In genomic region chr16:67661864-67662652, GRCh38 we compare ENCODE assay signal across 16 cellular contexts. TPM values are rescaled to one million over a fixed set of nuclear protein-coding genes. Genes with fewer than 3 reads are reported as not detected.
DNase-seq lines count a peak whose midpoint lies in the region; ATAC-seq, FAIRE-seq and TF ChIP-seq lines count a peak whose summit lies in the region.
"Had no signal": no experiment of that assay in that cellular context is flagged by ENCODE, and none has a peak within 500 bp of the region (broad histone marks: within the 10 kb centered on the region; RNA-seq: fewer than 3 reads in every experiment).

No MANE protein-coding gene starts in this region.

- H3K4me3 Mint-ChIP-seq in activated CD4-positive, alpha-beta memory T cell treated with anti-CD3 and anti-CD28 coated beads, Interleukin-2, amount 10 ng/mL, durations not matched to agents 7 days and 5 days: peak overlapping the region; percentile 89

- no peaks in the 10 kb centered on the region for H3K9me3 ChIP-seq in HepG2 (ENCODE audit: low read length)
- H3K9me3 ChIP-seq in right lobe of liver: no peaks in the 10 kb centered on the region
- H3K9me3 ChIP-seq in iPS-18c (ENCODE audit: control insufficient read depth, insufficient read depth, low read length): no peaks in the 10 kb centered on the region
- H3K9me3 ChIP-seq in stomach smooth muscle (ENCODE audit: control insufficient read depth in 2 of 2, low read length in 2 of 2): no peaks in the 10 kb centered on the region
- H3K9me3 ChIP-seq: MG63, SJCRH30, uterus had no signal

- H3K4me2 ChIP-seq in HepG2 (ENCODE audit: low read depth, low read length): no peak overlapping the region

- no peak for FAIRE-seq in HepG2 (lab: Jason Lieb, UNC)

- H3K9me3 Mint-ChIP-seq in activated CD4-positive, alpha-beta memory T cell treated with anti-CD3 and anti-CD28 coated beads, Interleukin-2, amount 10 ng/mL, durations not matched to agents 7 days and 5 days: no peaks in the 10 kb centered on the region
- H3K9me3 Mint-ChIP-seq: CD14-positive monocyte had no signal

- POLR2A ChIA-PET in HepG2 (lab: Yijun Ruan, JAX): no interaction called here
- POLR2A ChIA-PET in activated CD4-positive, alpha-beta memory T cell treated with anti-CD3 and anti-CD28 coated beads, Interleukin-2, amount 10 ng/mL, durations not matched to agents 7 days and 5 days (lab: Charles Lee): interaction anchor here (0.9 to 6.6 kb wide), 3 partner anchors 16 to 114 kb away, joined by 3 to 109 read pairs (median 16); partner anchors contain the start of gene CARMIL2

- no peak for TF ChIP-seq EP300 in HepG2 (IDR thresholded peaks at IDR 0.05; ENCODE audit: low read depth in 2 of 2, low read length in 2 of 2)
- TF ChIP-seq EP300 in HepG2 (CRISPR knock-in tag; IDR thresholded peaks at IDR 0.05; ENCODE audit: borderline replicate concordance): no peak

- intact Hi-C loops in HepG2 (cut with micrococcal nuclease; ENCODE audit: unreplicated experiment): no loop called here
- intact Hi-C loops in right lobe of liver (cut with DNase I): no loop called here

- H3K36me3 Mint-ChIP-seq in activated CD4-positive, alpha-beta memory T cell treated with anti-CD3 and anti-CD28 coated beads, Interleukin-2, amount 10 ng/mL, durations not matched to agents 7 days and 5 days (ENCODE audit: low read depth): peaks cover 16% of the 10 kb centered on the region

- H3K36me3 ChIP-seq in HepG2 (replicated peaks in 1 of 2; ENCODE audit: control insufficient read depth in 1 of 2, insufficient read depth in 2 of 2, low read length in 2 of 2) (peaks cover 5 to 13% of the 10 kb centered on the region in 2 experiments; a peak in 4 of 5 replicates), right lobe of liver (no peaks in the 10 kb centered on the region), stomach smooth muscle (ENCODE audit: control insufficient read depth in 2 of 2, insufficient read depth in 2 of 2, low read length in 2 of 2) (peaks cover 8 to 20% of the 10 kb centered on the region in 2 donors)
- H3K36me3 ChIP-seq: MG63, SJCRH30, uterus had no signal

- no peak overlapping the region for H3K27ac Mint-ChIP-seq in activated CD4-positive, alpha-beta memory T cell treated with anti-CD3 and anti-CD28 coated beads, Interleukin-2, amount 10 ng/mL, durations not matched to agents 7 days and 5 days

- no peak overlapping the region for H2AFZ ChIP-seq in HepG2 (ENCODE audit: low read length)

- no peaks in the 10 kb centered on the region for H3K27me3 Mint-ChIP-seq in activated CD4-positive, alpha-beta memory T cell treated with anti-CD3 and anti-CD28 coated beads, Interleukin-2, amount 10 ng/mL, durations not matched to agents 7 days and 5 days

- 0 out of 2 replicates have a peak, but pooled peaks cover 3% of the 10 kb centered on the region for H4K20me1 ChIP-seq in HepG2 (ENCODE audit: insufficient read depth, low read length)

- H3K4me3 ChIP-seq in HepG2 (replicated peaks in 1 of 3; ENCODE audit: insufficient read depth in 1 of 3, low read depth in 2 of 3, low read length in 3 of 3) (no peak overlapping the region), right lobe of liver (no peak overlapping the region), iPS-18c (ENCODE audit: insufficient read depth, low read depth, low read length) (peak overlapping the region; percentile 68), stomach smooth muscle (ENCODE audit: low read length in 2 of 2) (peak overlapping the region; percentile 37 to 96)
- H3K4me3 ChIP-seq: MG63 had no signal

- H3K4me1 Mint-ChIP-seq in activated CD4-positive, alpha-beta memory T cell treated with anti-CD3 and anti-CD28 coated beads, Interleukin-2, amount 10 ng/mL, durations not matched to agents 7 days and 5 days: peaks cover 42% of the 10 kb centered on the region

- no peaks in the 10 kb centered on the region; a peak in 1 of 5 replicates for H3K27me3 ChIP-seq in HepG2 (ENCODE audit: control insufficient read depth in 1 of 2, insufficient read depth in 2 of 2, low read length in 2 of 2)
- no peaks in the 10 kb centered on the region for H3K27me3 ChIP-seq in right lobe of liver
- no peaks in the 10 kb centered on the region for H3K27me3 ChIP-seq in stomach smooth muscle (ENCODE audit: control insufficient read depth in 1 of 2, insufficient read depth in 2 of 2, low read length in 2 of 2)
- H3K27me3 ChIP-seq: MG63, SJCRH30, uterus had no signal

- TF ChIP-seq POLR2A in HepG2 (IDR thresholded peaks at IDR 0.05; ENCODE audit: insufficient read depth in 1 of 2, low read depth in 2 of 2, low read length in 2 of 2) (no peak), right lobe of liver (IDR thresholded peaks at IDR 0.05) (no peak)

- in situ Hi-C loops in HepG2 (cut with HindIII; ENCODE audit: extremely low pct_ligation_motif_present, low pct_unique_long_range_greater_than_20kb): loop anchor here (10.0 kb wide), 1 partner anchor 273 kb away; the partner anchor contains the start of genes CTRL and PSMB10

- no peak for TF ChIP-seq CTCF in HepG2 (CRISPR knock-in tag; IDR thresholded peaks at IDR 0.05)
- no peak for TF ChIP-seq CTCF in right lobe of liver (IDR thresholded peaks at IDR 0.05)

- no peak overlapping the region for H3K27ac ChIP-seq in HepG2 (ENCODE audit: extremely low read length, insufficient read depth, low read length)
- no peak overlapping the region for H3K27ac ChIP-seq in right lobe of liver
- H3K27ac ChIP-seq in stomach smooth muscle (ENCODE audit: low read length): peak overlapping the region; percentile 83
- H3K27ac ChIP-seq: SJCRH30 had no signal

- no peak for TF ChIP-seq RAD21 in HepG2 (CRISPR knock-in tag; IDR thresholded peaks at IDR 0.05)

- H3K4me1 ChIP-seq in HepG2 (ENCODE audit: insufficient read depth, low read length): peaks cover 25% of the 10 kb centered on the region
- H3K4me1 ChIP-seq in right lobe of liver: peaks cover 0 to 20% (median 6%) of the 10 kb centered on the region in 4 donors
- peaks cover 42% of the 10 kb centered on the region for H3K4me1 ChIP-seq in stomach smooth muscle (ENCODE audit: control insufficient read depth, insufficient read depth, low read length)
- H3K4me1 ChIP-seq: SJCRH30 had no signal

- 97% methylated on average over 29 of the region's 34 CpGs for WGBS in HepG2 (ENCODE audit: low lambda C conversion rate)
- 92% methylated on average over 7 of the region's 34 CpGs for WGBS in right lobe of liver (ENCODE audit: insufficient coverage, low coverage, low lambda C conversion rate, missing lambda C conversion rate)

- H3K9ac ChIP-seq in HepG2 (ENCODE audit: insufficient read depth, low read depth, low read length): no peak overlapping the region
- peak overlapping the region in 1 of 2 donors; percentile 36 for H3K9ac ChIP-seq in stomach smooth muscle (ENCODE audit: low read length in 2 of 2)

- CTCF ChIA-PET in HepG2 (lab: Yijun Ruan, JAX; ENCODE audit: low intra/inter-chr PET ratio, low total read pairs): no interaction called here
- CTCF ChIA-PET in activated CD4-positive, alpha-beta memory T cell treated with anti-CD3 and anti-CD28 coated beads, Interleukin-2, amount 10 ng/mL, durations not matched to agents 7 days and 5 days (lab: Charles Lee): interaction anchor here (1.0 to 16.7 kb wide), 11 partner anchors 11 to 186 kb away, joined by 3 to 179 read pairs (median 6); partner anchors contain the start of genes ATP6V0D1, CARMIL2, CENPT and CTCF

- no TSS peak for BruUV-seq in HepG2 (replicated peaks; lab: Mats Ljungman, UMichigan)

- H3K79me2 ChIP-seq in HepG2 (ENCODE audit: insufficient read depth, low read length): peaks cover 11% of the 10 kb centered on the region

- DNase-seq in HepG2 (ENCODE audit: low spot score) (no peak), right lobe of liver (no peak), occipital lobe (lab: John Stamatoyannopoulos, UW) (no peak)
- DNase-seq in activated CD4-positive, alpha-beta memory T cell treated with anti-CD3 and anti-CD28 coated beads, Interleukin-2, amount 10 ng/mL, durations not matched to agents 7 days and 5 days: no peak
- DNase-seq: effector CD8-positive, alpha-beta T cell; mammary epithelial cell; MG63; NCI-H446 treated with DMSO at 0.1 percent for 48 hours; SJCRH30; uterus had no signal

- ATAC-seq in HepG2: no peak
- no peak for ATAC-seq in right lobe of liver
- no peak for ATAC-seq in GM19351 (IDR thresholded peaks at IDR 0.05; ENCODE audit: unreplicated experiment)
- ATAC-seq in HG03469 (IDR thresholded peaks at IDR 0.05; ENCODE audit: unreplicated experiment): no peak
- ATAC-seq: activated CD4-positive, CD25-positive, alpha-beta regulatory T cell treated with anti-CD3 and anti-CD28 coated beads, Interleukin-2, amount 50 U/mL, for 24 hours had no signal

RNA-seq across cellular contexts. Expression of gene PARD6A, which starts 1.3 kb away (rescaled TPM):
- total RNA-seq in HepG2 (2016; rRNA removed; fragmentation: Illumina TruSeq; extraction: Trizol) (3.0 and 4.3 TPM in 2 replicates), right lobe of liver (1 to 10 TPM; 1.3 to 4.8 (median 2.6) TPM), occipital lobe (8.3 TPM)
- total RNA-seq in HepG2 (2016; cell fraction: cytosol; rRNA removed; fragmentation: Illumina TruSeq; extraction: Trizol; ENCODE audit: low read depth): 22.8 and 24.1 TPM in 2 replicates
- total RNA-seq in HepG2 (2016; cell fraction: insoluble cytoplasmic fraction; rRNA removed; fragmentation: Illumina TruSeq; extraction: Trizol): 2.5 and 4.0 TPM in 2 replicates
- 18.3 and 19.1 TPM in 2 replicates for total RNA-seq in HepG2 (2016; cell fraction: membrane; rRNA removed; fragmentation: Illumina TruSeq; extraction: Trizol)
- 1.6 and 2.2 TPM in 2 replicates for total RNA-seq in HepG2 (2016; cell fraction: nucleus; rRNA removed; fragmentation: Illumina TruSeq; extraction: Trizol)
- polyA plus RNA-seq in HepG2 (2011; rRNA removed): 3.5 and 3.6 TPM in 2 replicates
- 4.3 and 6.9 TPM in 2 replicates for polyA plus RNA-seq in HepG2 (2011; cell fraction: cytosol; rRNA removed)
- polyA plus RNA-seq in HepG2 (2011; cell fraction: nucleus; rRNA removed): 2.8 and 3.0 TPM in 2 replicates
- polyA plus RNA-seq in HepG2 (2012): 1.3 and 2.2 TPM in 2 replicates
- polyA plus RNA-seq in HepG2 (2016; cell fraction: cytosol; fragmentation: Illumina TruSeq; extraction: Trizol; ENCODE audit: low read depth): 26.8 and 27.5 TPM in 2 replicates
- polyA plus RNA-seq in HepG2 (2016; cell fraction: insoluble cytoplasmic fraction; fragmentation: Illumina TruSeq; extraction: Trizol; ENCODE audit: low read depth): 2.2 and 3.0 TPM in 2 replicates
- 17.4 and 17.7 TPM in 2 replicates for polyA plus RNA-seq in HepG2 (2016; cell fraction: membrane; fragmentation: Illumina TruSeq; extraction: Trizol; ENCODE audit: low read depth)
- 1.5 and 2.9 TPM in 2 replicates for polyA plus RNA-seq in HepG2 (2016; cell fraction: nucleus; fragmentation: Illumina TruSeq; extraction: Trizol; ENCODE audit: insufficient read depth, low read depth)
- 2.8 and 3.8 TPM in 2 replicates for polyA minus RNA-seq in HepG2 (2011; rRNA and poly(A)+ RNA removed; ENCODE audit: low replicate concordance)
- polyA minus RNA-seq in HepG2 (2011; cell fraction: cytosol; rRNA and poly(A)+ RNA removed): 0.79 and 2.1 TPM in 2 replicates
- polyA minus RNA-seq in HepG2 (2011; cell fraction: nucleus; rRNA and poly(A)+ RNA removed): 0.50 and 0.77 TPM in 2 replicates
- total RNA-seq in activated CD4-positive, alpha-beta memory T cell treated with anti-CD3 and anti-CD28 coated beads, Interleukin-2, amount 10 ng/mL, durations not matched to agents 7 days and 5 days: 10 to 100 TPM; 12.2 to 14.0 TPM

RNA-seq across cellular contexts. Expression of gene ACD, which starts 2.0 kb away (rescaled TPM):
- total RNA-seq in HepG2 (2016; rRNA removed; fragmentation: Illumina TruSeq; extraction: Trizol) (26.1 and 32.6 TPM in 2 replicates), right lobe of liver (1 to 10 TPM; 4.0 to 8.2 (median 5.9) TPM), occipital lobe (17.6 TPM)
- total RNA-seq in HepG2 (2016; cell fraction: cytosol; rRNA removed; fragmentation: Illumina TruSeq; extraction: Trizol; ENCODE audit: low read depth): 11.9 and 12.4 TPM in 2 replicates
- 22.4 and 31.8 TPM in 2 replicates for total RNA-seq in HepG2 (2016; cell fraction: insoluble cytoplasmic fraction; rRNA removed; fragmentation: Illumina TruSeq; extraction: Trizol)
- total RNA-seq in HepG2 (2016; cell fraction: membrane; rRNA removed; fragmentation: Illumina TruSeq; extraction: Trizol): 20.9 and 24.1 TPM in 2 replicates
- total RNA-seq in HepG2 (2016; cell fraction: nucleus; rRNA removed; fragmentation: Illumina TruSeq; extraction: Trizol): 18.3 and 24.0 TPM in 2 replicates
- polyA plus RNA-seq in HepG2 (2011; rRNA removed): 37.1 and 38.3 TPM in 2 replicates
- 15.3 and 28.8 TPM in 2 replicates for polyA plus RNA-seq in HepG2 (2011; cell fraction: cytosol; rRNA removed)
- 82.8 and 84.5 TPM in 2 replicates for polyA plus RNA-seq in HepG2 (2011; cell fraction: nucleus; rRNA removed)
- polyA plus RNA-seq in HepG2 (2012): 28.9 and 29.0 TPM in 2 replicates
- 18.7 and 21.0 TPM in 2 replicates for polyA plus RNA-seq in HepG2 (2016; cell fraction: cytosol; fragmentation: Illumina TruSeq; extraction: Trizol; ENCODE audit: low read depth)
- polyA plus RNA-seq in HepG2 (2016; cell fraction: insoluble cytoplasmic fraction; fragmentation: Illumina TruSeq; extraction: Trizol; ENCODE audit: low read depth): 30.7 and 42.2 TPM in 2 replicates
- 29.3 and 29.6 TPM in 2 replicates for polyA plus RNA-seq in HepG2 (2016; cell fraction: membrane; fragmentation: Illumina TruSeq; extraction: Trizol; ENCODE audit: low read depth)
- 42.9 and 46.5 TPM in 2 replicates for polyA plus RNA-seq in HepG2 (2016; cell fraction: nucleus; fragmentation: Illumina TruSeq; extraction: Trizol; ENCODE audit: insufficient read depth, low read depth)
- 39.4 and 41.0 TPM in 2 replicates for polyA minus RNA-seq in HepG2 (2011; rRNA and poly(A)+ RNA removed; ENCODE audit: low replicate concordance)
- polyA minus RNA-seq in HepG2 (2011; cell fraction: cytosol; rRNA and poly(A)+ RNA removed): 18.9 and 21.7 TPM in 2 replicates
- polyA minus RNA-seq in HepG2 (2011; cell fraction: nucleus; rRNA and poly(A)+ RNA removed): 18.6 and 22.8 TPM in 2 replicates
- 10 to 100 TPM; 43.5 to 44.1 TPM for total RNA-seq in activated CD4-positive, alpha-beta memory T cell treated with anti-CD3 and anti-CD28 coated beads, Interleukin-2, amount 10 ng/mL, durations not matched to agents 7 days and 5 days

RNA-seq across cellular contexts. Expression of gene ENKD1, which starts 4.5 kb away (rescaled TPM):
- total RNA-seq in HepG2 (2016; rRNA removed; fragmentation: Illumina TruSeq; extraction: Trizol) (20.8 and 21.4 TPM in 2 replicates), right lobe of liver (1 to 10 TPM; 4.4 to 8.9 (median 7.3) TPM), occipital lobe (6.2 TPM)
- 10.8 and 12.4 TPM in 2 replicates for total RNA-seq in HepG2 (2016; cell fraction: cytosol; rRNA removed; fragmentation: Illumina TruSeq; extraction: Trizol; ENCODE audit: low read depth)
- 17.9 and 24.2 TPM in 2 replicates for total RNA-seq in HepG2 (2016; cell fraction: insoluble cytoplasmic fraction; rRNA removed; fragmentation: Illumina TruSeq; extraction: Trizol)
- 17.6 and 19.5 TPM in 2 replicates for total RNA-seq in HepG2 (2016; cell fraction: membrane; rRNA removed; fragmentation: Illumina TruSeq; extraction: Trizol)
- total RNA-seq in HepG2 (2016; cell fraction: nucleus; rRNA removed; fragmentation: Illumina TruSeq; extraction: Trizol): 13.8 and 15.4 TPM in 2 replicates
- 10.8 and 12.2 TPM in 2 replicates for polyA plus RNA-seq in HepG2 (2011; rRNA removed)
- polyA plus RNA-seq in HepG2 (2011; cell fraction: cytosol; rRNA removed): 6.0 and 11.2 TPM in 2 replicates
- polyA plus RNA-seq in HepG2 (2011; cell fraction: nucleus; rRNA removed): 29.2 and 37.2 TPM in 2 replicates
- polyA plus RNA-seq in HepG2 (2012): 9.4 and 12.3 TPM in 2 replicates
- polyA plus RNA-seq in HepG2 (2016; cell fraction: cytosol; fragmentation: Illumina TruSeq; extraction: Trizol; ENCODE audit: low read depth): 11.8 and 13.2 TPM in 2 replicates
- polyA plus RNA-seq in HepG2 (2016; cell fraction: insoluble cytoplasmic fraction; fragmentation: Illumina TruSeq; extraction: Trizol; ENCODE audit: low read depth): 18.0 and 18.5 TPM in 2 replicates
- 9.5 and 15.3 TPM in 2 replicates for polyA plus RNA-seq in HepG2 (2016; cell fraction: membrane; fragmentation: Illumina TruSeq; extraction: Trizol; ENCODE audit: low read depth)
- 33.6 and 35.0 TPM in 2 replicates for polyA plus RNA-seq in HepG2 (2016; cell fraction: nucleus; fragmentation: Illumina TruSeq; extraction: Trizol; ENCODE audit: insufficient read depth, low read depth)
- 6.6 and 7.1 TPM in 2 replicates for polyA minus RNA-seq in HepG2 (2011; rRNA and poly(A)+ RNA removed; ENCODE audit: low replicate concordance)
- polyA minus RNA-seq in HepG2 (2011; cell fraction: cytosol; rRNA and poly(A)+ RNA removed): 4.5 and 7.8 TPM in 2 replicates
- 3.6 and 3.9 TPM in 2 replicates for polyA minus RNA-seq in HepG2 (2011; cell fraction: nucleus; rRNA and poly(A)+ RNA removed)
- 1 to 10 TPM; 7.4 to 8.1 TPM for total RNA-seq in activated CD4-positive, alpha-beta memory T cell treated with anti-CD3 and anti-CD28 coated beads, Interleukin-2, amount 10 ng/mL, durations not matched to agents 7 days and 5 days

RNA-seq across cellular contexts. Expression of gene C16orf86, which starts 4.6 kb away (rescaled TPM):
- 1.7 and 3.1 TPM in 2 replicates for total RNA-seq in HepG2 (2016; rRNA removed; fragmentation: Illumina TruSeq; extraction: Trizol)
- total RNA-seq in HepG2 (2016; cell fraction: cytosol; rRNA removed; fragmentation: Illumina TruSeq; extraction: Trizol; ENCODE audit: low read depth): 1.9 and 2.8 TPM in 2 replicates
- 2.1 and 4.2 TPM in 2 replicates for total RNA-seq in HepG2 (2016; cell fraction: insoluble cytoplasmic fraction; rRNA removed; fragmentation: Illumina TruSeq; extraction: Trizol)
- total RNA-seq in HepG2 (2016; cell fraction: membrane; rRNA removed; fragmentation: Illumina TruSeq; extraction: Trizol): 2.2 and 3.5 TPM in 2 replicates
- total RNA-seq in HepG2 (2016; cell fraction: nucleus; rRNA removed; fragmentation: Illumina TruSeq; extraction: Trizol): 1.9 and 4.3 TPM in 2 replicates
- 1.5 and 2.0 TPM in 2 replicates for polyA plus RNA-seq in HepG2 (2011; rRNA removed)
- 1.8 and 2.8 TPM in 2 replicates for polyA plus RNA-seq in HepG2 (2011; cell fraction: cytosol; rRNA removed)
- 7.9 and 8.0 TPM in 2 replicates for polyA plus RNA-seq in HepG2 (2011; cell fraction: nucleus; rRNA removed)
- 1.3 and 1.7 TPM in 2 replicates for polyA plus RNA-seq in HepG2 (2012)
- polyA plus RNA-seq in HepG2 (2016; cell fraction: cytosol; fragmentation: Illumina TruSeq; extraction: Trizol; ENCODE audit: low read depth): 1.6 and 2.1 TPM in 2 replicates
- 2.2 and 3.1 TPM in 2 replicates for polyA plus RNA-seq in HepG2 (2016; cell fraction: insoluble cytoplasmic fraction; fragmentation: Illumina TruSeq; extraction: Trizol; ENCODE audit: low read depth)
- polyA plus RNA-seq in HepG2 (2016; cell fraction: membrane; fragmentation: Illumina TruSeq; extraction: Trizol; ENCODE audit: low read depth): 2.3 and 2.5 TPM in 2 replicates
- polyA plus RNA-seq in HepG2 (2016; cell fraction: nucleus; fragmentation: Illumina TruSeq; extraction: Trizol; ENCODE audit: insufficient read depth, low read depth): 5.2 and 6.4 TPM in 2 replicates
- polyA minus RNA-seq in HepG2 (2011; rRNA and poly(A)+ RNA removed; ENCODE audit: low replicate concordance): 0.12 and 1.3 TPM in 2 replicates
- polyA minus RNA-seq in HepG2 (2011; cell fraction: cytosol; rRNA and poly(A)+ RNA removed): 0.53 and 0.79 TPM in 2 replicates
- polyA minus RNA-seq in HepG2 (2011; cell fraction: nucleus; rRNA and poly(A)+ RNA removed): 0.62 and 0.64 TPM in 2 replicates
- 1 to 10 TPM; 1.4 to 4.3 (median 2.5) TPM for total RNA-seq in right lobe of liver
- 1 to 10 TPM; 2.9 to 4.3 TPM for total RNA-seq in activated CD4-positive, alpha-beta memory T cell treated with anti-CD3 and anti-CD28 coated beads, Interleukin-2, amount 10 ng/mL, durations not matched to agents 7 days and 5 days
- 3.1 TPM for total RNA-seq in occipital lobe

RNA-seq across cellular contexts. Expression of gene CARMIL2, which starts 17.1 kb away (rescaled TPM):
- total RNA-seq in HepG2 (2016; rRNA removed; fragmentation: Illumina TruSeq; extraction: Trizol) (0.91 and 1.3 TPM in 2 replicates), right lobe of liver (1 to 10 TPM in 3 of 6 experiments, under 1 TPM in 3; 0.39 to 3.4 (median 0.88) TPM), occipital lobe (3.1 TPM)
- 0.35 TPM in 1 of 2 replicates, not detected in the other for total RNA-seq in HepG2 (2016; cell fraction: cytosol; rRNA removed; fragmentation: Illumina TruSeq; extraction: Trizol; ENCODE audit: low read depth)
- total RNA-seq in HepG2 (2016; cell fraction: insoluble cytoplasmic fraction; rRNA removed; fragmentation: Illumina TruSeq; extraction: Trizol): 0.70 and 1.1 TPM in 2 replicates
- total RNA-seq in HepG2 (2016; cell fraction: membrane; rRNA removed; fragmentation: Illumina TruSeq; extraction: Trizol): 0.53 and 0.79 TPM in 2 replicates
- 1.4 and 1.8 TPM in 2 replicates for total RNA-seq in HepG2 (2016; cell fraction: nucleus; rRNA removed; fragmentation: Illumina TruSeq; extraction: Trizol)
- 2.7 and 3.9 TPM in 2 replicates for polyA plus RNA-seq in HepG2 (2011; rRNA removed)
- 1.2 and 1.7 TPM in 2 replicates for polyA plus RNA-seq in HepG2 (2011; cell fraction: cytosol; rRNA removed)
- 44.9 and 54.0 TPM in 2 replicates for polyA plus RNA-seq in HepG2 (2011; cell fraction: nucleus; rRNA removed)
- 3.5 and 5.1 TPM in 2 replicates for polyA plus RNA-seq in HepG2 (2012)
- 0.63 and 0.69 TPM in 2 replicates for polyA plus RNA-seq in HepG2 (2016; cell fraction: cytosol; fragmentation: Illumina TruSeq; extraction: Trizol; ENCODE audit: low read depth)
- 0.79 and 1.0 TPM in 2 replicates for polyA plus RNA-seq in HepG2 (2016; cell fraction: insoluble cytoplasmic fraction; fragmentation: Illumina TruSeq; extraction: Trizol; ENCODE audit: low read depth)
- 0.58 and 0.64 TPM in 2 replicates for polyA plus RNA-seq in HepG2 (2016; cell fraction: membrane; fragmentation: Illumina TruSeq; extraction: Trizol; ENCODE audit: low read depth)
- 6.0 and 8.0 TPM in 2 replicates for polyA plus RNA-seq in HepG2 (2016; cell fraction: nucleus; fragmentation: Illumina TruSeq; extraction: Trizol; ENCODE audit: insufficient read depth, low read depth)
- 0.23 and 5.9 TPM in 2 replicates for polyA minus RNA-seq in HepG2 (2011; rRNA and poly(A)+ RNA removed; ENCODE audit: low replicate concordance)
- polyA minus RNA-seq in HepG2 (2011; cell fraction: cytosol; rRNA and poly(A)+ RNA removed): 1.2 and 3.3 TPM in 2 replicates
- polyA minus RNA-seq in HepG2 (2011; cell fraction: nucleus; rRNA and poly(A)+ RNA removed): 8.9 and 9.2 TPM in 2 replicates
- 100 to 1,000 TPM; 132 to 142 TPM for total RNA-seq in activated CD4-positive, alpha-beta memory T cell treated with anti-CD3 and anti-CD28 coated beads, Interleukin-2, amount 10 ng/mL, durations not matched to agents 7 days and 5 days

Comparison
In these comparisons a context has a peak if more than half of its experiments do, and no peak if none do; other contexts are left out.
1. H3K4me3 ChIP-seq: peak in iPS-18c (single experiment) and stomach smooth muscle (2 of 2); none in HepG2 (0 of 3) and right lobe of liver (0 of 3).